Comparison of ENCODE assay signal across 1 cellular context in genomic region chr9:124238546-124239140, GRCh38.
TF ChIP-seq lines count a peak whose summit lies in the region.

No MANE protein-coding gene starts in this region.

TF ChIP-seq in GM12878, 131 proteins besides CTCF, POLR2A, EP300 and RAD21 (continued from another document):
- TF ChIP-seq PKNOX1 (IDR thresholded peaks at IDR 0.05), result peak; percentile 80
- TF ChIP-seq IRF5 (IDR thresholded peaks at IDR 0.05; ENCODE audit: borderline replicate concordance), result no peak
- TF ChIP-seq POLR2AphosphoS5 (IDR thresholded peaks at IDR 0.05; ENCODE audit: low read length), result no peak
- 0 out of 2 replicates have a peak, but pooled peaks have one; percentile 26 for TF ChIP-seq RB1 (IDR thresholded peaks at IDR 0.05; ENCODE audit: borderline replicate concordance)
- no peak for TF ChIP-seq ZNF217 (IDR thresholded peaks at IDR 0.05)
- TF ChIP-seq CHD2 (IDR thresholded peaks at IDR 0.05; ENCODE audit: borderline replicate concordance, low read depth, low read length), result no peak
- no peak for TF ChIP-seq MEF2B (IDR thresholded peaks at IDR 0.05; ENCODE audit: partially characterized antibody, poor library complexity, severe bottlenecking)
- TF ChIP-seq SMAD1 (IDR thresholded peaks at IDR 0.05; ENCODE audit: low read depth, partially characterized antibody), result no peak
- TF ChIP-seq DPF2 (IDR thresholded peaks at IDR 0.05), result no peak
- no peak for TF ChIP-seq NRF1 (conservative IDR thresholded peaks at IDR 0.05; ENCODE audit: low read depth, low read length)
- no peak for TF ChIP-seq PAX8 (IDR thresholded peaks at IDR 0.05)
- TF ChIP-seq SMARCA5 (IDR thresholded peaks at IDR 0.05), result peak; percentile 57; the same call in 1 of the 2 replicates
- TF ChIP-seq KAT2A (conservative IDR thresholded peaks at IDR 0.05; ENCODE audit: control insufficient read depth, low read depth, low read length), result no peak
- TF ChIP-seq SIN3A (IDR thresholded peaks at IDR 0.05; ENCODE audit: low read depth, low read length), result no peak
- TF ChIP-seq RUNX3 (IDR thresholded peaks at IDR 0.05; ENCODE audit: low read length), result no peak; the same call in none of the 2 replicates
- no peak for TF ChIP-seq ZNF592 (IDR thresholded peaks at IDR 0.05)
- TF ChIP-seq GATAD2B (conservative IDR thresholded peaks at IDR 0.05; ENCODE audit: low read depth), result no peak
- TF ChIP-seq, protein P1, sequence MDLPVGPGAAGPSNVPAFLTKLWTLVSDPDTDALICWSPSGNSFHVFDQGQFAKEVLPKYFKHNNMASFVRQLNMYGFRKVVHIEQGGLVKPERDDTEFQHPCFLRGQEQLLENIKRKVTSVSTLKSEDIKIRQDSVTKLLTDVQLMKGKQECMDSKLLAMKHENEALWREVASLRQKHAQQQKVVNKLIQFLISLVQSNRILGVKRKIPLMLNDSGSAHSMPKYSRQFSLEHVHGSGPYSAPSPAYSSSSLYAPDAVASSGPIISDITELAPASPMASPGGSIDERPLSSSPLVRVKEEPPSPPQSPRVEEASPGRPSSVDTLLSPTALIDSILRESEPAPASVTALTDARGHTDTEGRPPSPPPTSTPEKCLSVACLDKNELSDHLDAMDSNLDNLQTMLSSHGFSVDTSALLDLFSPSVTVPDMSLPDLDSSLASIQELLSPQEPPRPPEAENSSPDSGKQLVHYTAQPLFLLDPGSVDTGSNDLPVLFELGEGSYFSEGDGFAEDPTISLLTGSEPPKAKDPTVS (IDR thresholded peaks at IDR 0.05; ENCODE audit: low read depth, low read length), result no peak
